In the genomic region with DNA sequence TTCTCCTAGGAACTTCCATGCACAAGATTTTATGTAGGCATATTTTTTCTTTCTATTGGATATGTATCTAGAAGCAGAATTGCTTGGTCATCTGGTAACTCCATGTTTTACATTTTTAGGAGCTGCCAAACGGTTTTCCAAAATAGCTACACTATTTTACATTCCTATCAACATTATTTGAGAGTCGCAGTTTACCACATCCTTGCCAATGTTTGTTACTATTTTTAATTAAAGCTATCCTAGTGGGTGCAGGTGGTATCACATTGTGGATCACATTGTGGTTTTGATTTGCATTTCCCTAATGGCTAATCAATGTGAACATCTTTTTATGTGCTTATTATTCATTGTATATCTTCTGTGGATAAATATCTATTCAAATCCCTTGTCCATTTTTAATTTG, we compare ENCODE assay signal across 27 cellular contexts. TPM values are rescaled to one million over a fixed set of nuclear protein-coding genes. Genes with fewer than 3 reads are reported as not detected.
"Had no signal": no experiment of that assay in that cellular context is flagged by ENCODE, and none has a peak within 500 bp of the region (broad histone marks: within the 10 kb centered on the region; RNA-seq: fewer than 3 reads in every experiment).

No MANE protein-coding gene starts in this region.

- H3K9me3 ChIP-seq: body of pancreas, Peyer's patch, SJCRH30 had no signal

- H3K4me1 ChIP-seq: Peyer's patch, SJCRH30 had no signal

- H3K27ac Mint-ChIP-seq: activated CD4-positive, alpha-beta T cell treated with anti-CD3 and anti-CD28 coated beads for 36 hours; activated CD8-positive, alpha-beta T cell treated with anti-CD3 and anti-CD28 coated beads for 36 hours; activated T-cell treated with anti-CD3 and anti-CD28 coated beads, Interleukin-2, amount 50 U/mL, for 72 hours; activated T-helper 2 cell treated with anti-CD3 and anti-CD28 coated beads, Interferon-gamma antibody, Interleukin-2, Interleukin-4, amounts not matched to agents 10 μg/mL and 5 μg/mL and 100 μg/mL, durations not matched to agents 14 hours and 24 hours and 36 hours had no signal

- H3K9ac ChIP-seq: SK-N-SH had no signal

- H3K27me3 ChIP-seq: body of pancreas, Peyer's patch, SJCRH30 had no signal

- H3K4me2 ChIP-seq: SK-N-SH had no signal

- H3K27ac ChIP-seq: Peyer's patch, RWPE1, SJCRH30, VCaP had no signal

- DNase-seq: activated CD4-positive, alpha-beta T cell treated with anti-CD3 and anti-CD28 coated beads for 36 hours; activated CD4-positive, alpha-beta T cell treated with anti-CD3 and anti-CD28 coated beads, Interleukin-2, amount 50 U/mL, for 1 hour; activated CD8-positive, alpha-beta memory T cell treated with anti-CD3 and anti-CD28 coated beads, Interleukin-2, amount 50 U/mL, for 4 hours; activated CD8-positive, alpha-beta T cell treated with anti-CD3 and anti-CD28 coated beads for 36 hours; activated gamma-delta T cell treated with Interleukin-2 at 50 U/mL for 16 hours; activated naive CD4-positive, alpha-beta T cell treated with anti-CD3 and anti-CD28 coated beads, Interleukin-2, amount 50 U/mL, for 16 hours; activated T-cell treated with anti-CD3 and anti-CD28 coated beads, Interleukin-2, amount 50 U/mL, for 72 hours; aorta; body of pancreas; KBM-7; NCI-H1092 treated with DMSO at 0.1 percent for 48 hours; NCI-H1436; NCI-H1694 treated with DMSO at 0.1 percent for 48 hours; NCI-H2029 treated with DMSO at 0.1 percent for 48 hours; NCI-H345; NCI-H510A; Peyer's patch; Right ventricle myocardium superior; SJCRH30; SK-N-SH; T-helper 1 cell had no signal

- H3K4me3 ChIP-seq: body of pancreas, Peyer's patch, SJCRH30 had no signal

- H3K4me3 Mint-ChIP-seq: activated CD4-positive, alpha-beta T cell treated with anti-CD3 and anti-CD28 coated beads for 36 hours; activated CD8-positive, alpha-beta T cell treated with anti-CD3 and anti-CD28 coated beads for 36 hours; activated T-cell treated with anti-CD3 and anti-CD28 coated beads, Interleukin-2, amount 50 U/mL, for 72 hours; central memory CD8-positive, alpha-beta T cell had no signal

- H3K9me3 Mint-ChIP-seq: activated CD8-positive, alpha-beta T cell treated with anti-CD3 and anti-CD28 coated beads for 36 hours; activated T-helper 2 cell treated with anti-CD3 and anti-CD28 coated beads, Interferon-gamma antibody, Interleukin-2, Interleukin-4, amounts not matched to agents 10 μg/mL and 5 μg/mL and 100 μg/mL, durations not matched to agents 14 hours and 24 hours and 36 hours; central memory CD8-positive, alpha-beta T cell had no signal

- H3K4me1 Mint-ChIP-seq: activated CD4-positive, alpha-beta T cell treated with anti-CD3 and anti-CD28 coated beads for 36 hours; central memory CD8-positive, alpha-beta T cell had no signal

- H3K36me3 ChIP-seq: Peyer's patch, SJCRH30 had no signal

RNA-seq across cellular contexts. Expression of a gene that starts 48.8 kb away (rescaled TPM):
- total RNA-seq: activated CD4-positive, alpha-beta T cell treated with anti-CD3 and anti-CD28 coated beads for 36 hours; activated CD8-positive, alpha-beta T cell treated with anti-CD3 and anti-CD28 coated beads for 36 hours; activated T-cell treated with anti-CD3 and anti-CD28 coated beads, Interleukin-2, amount 50 U/mL, for 72 hours; activated T-helper 2 cell treated with anti-CD3 and anti-CD28 coated beads, Interferon-gamma antibody, Interleukin-2, Interleukin-4, amounts not matched to agents 10 μg/mL and 5 μg/mL and 100 μg/mL, durations not matched to agents 14 hours and 24 hours and 36 hours; M059J; SJCRH30; T-helper 2 cell treated with Interferon-gamma antibody and Interleukin-4, amounts not matched to agents 100 ng/mL and 5 ng/mL, for 36 hours had no signal
